ENCODE assay signal across 8 cellular contexts in the genomic region with DNA sequence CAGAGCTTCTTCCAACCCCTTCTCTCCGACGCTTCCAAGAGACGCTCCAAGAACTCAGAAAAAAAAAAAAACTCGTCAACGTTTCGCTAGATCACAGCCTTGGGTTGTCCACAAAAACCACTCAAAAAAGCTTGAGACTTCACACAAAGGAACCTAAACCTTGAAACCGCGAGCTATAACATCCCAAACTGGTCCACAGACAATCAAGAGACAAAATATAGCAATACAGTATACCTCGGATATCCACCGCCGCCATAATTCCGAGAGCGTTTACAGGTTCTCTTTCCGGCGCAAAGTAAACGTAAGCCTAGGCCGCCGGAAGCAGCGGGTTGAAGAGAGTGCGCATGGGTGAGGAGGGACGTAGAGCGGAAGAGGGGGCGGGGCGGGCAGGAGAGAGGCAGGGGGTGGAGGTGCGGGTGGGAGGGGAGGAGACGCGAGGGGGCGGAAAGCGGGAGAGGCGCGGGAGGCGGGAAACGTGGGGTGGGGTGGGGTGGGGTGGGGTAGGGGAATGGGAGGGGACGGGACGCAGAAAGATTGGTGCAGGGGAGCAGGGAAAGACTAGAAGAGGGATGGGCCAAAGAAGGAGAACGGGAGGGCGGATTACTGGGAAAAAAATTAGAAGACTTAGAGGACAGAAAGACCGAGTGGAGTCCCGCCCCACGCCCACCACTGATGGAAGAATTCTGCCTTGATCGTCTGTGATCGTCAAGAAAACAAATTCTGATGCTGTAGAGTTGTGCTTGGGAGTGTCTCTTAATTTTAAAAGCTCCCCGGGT.
DNase-seq lines count a peak whose midpoint lies in the region; ATAC-seq and TF ChIP-seq lines count a peak whose summit lies in the region.

A gene with protein sequence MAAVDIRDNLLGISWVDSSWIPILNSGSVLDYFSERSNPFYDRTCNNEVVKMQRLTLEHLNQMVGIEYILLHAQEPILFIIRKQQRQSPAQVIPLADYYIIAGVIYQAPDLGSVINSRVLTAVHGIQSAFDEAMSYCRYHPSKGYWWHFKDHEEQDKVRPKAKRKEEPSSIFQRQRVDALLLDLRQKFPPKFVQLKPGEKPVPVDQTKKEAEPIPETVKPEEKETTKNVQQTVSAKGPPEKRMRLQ (minus strand): TSS at position 274 of the 776 bp plus-strand sequence. CDS start 18 bp downstream, at position 256.

- peak; percentile 61 for ATAC-seq in HG03457 (IDR thresholded peaks at IDR 0.05; ENCODE audit: unreplicated experiment)

- H3K4me3 ChIP-seq in choroid plexus epithelial cell (ENCODE audit: low read depth, low read length): peak within 1 kb of the TSS; percentile 66

- TF ChIP-seq POLR2A in GM19193 (IDR thresholded peaks at IDR 0.05; ENCODE audit: extremely low read depth, insufficient read depth, insufficient read length): peak; percentile 57

- DNase-seq in AG20443 (ENCODE audit: low spot score): peak; percentile 97
- peak; percentile 88 to 97 for DNase-seq in NCI-H526 (lab: John Stamatoyannopoulos, UW)
- DNase-seq in activated CD4-positive, alpha-beta T cell treated with anti-CD3 and anti-CD28 coated beads for 4 hours: peak; percentile 89 to 94
- DNase-seq in choroid plexus epithelial cell (ENCODE audit: low read depth): peak; percentile 94
- DNase-seq in kidney glomerular epithelial cell (lab: John Stamatoyannopoulos, UW): peak; percentile 81
- peak; percentile 85 to 86 for DNase-seq in stimulated activated CD4-positive, alpha-beta T cell treated with anti-CD3 and anti-CD28 coated beads, Interleukin-15, amount 100 ng/mL, for 48 hours (ENCODE audit: low read depth in 2 of 2)

- TF ChIP-seq CTCF in choroid plexus epithelial cell (conservative IDR thresholded peaks at IDR 0.05; ENCODE audit: low read depth, low read length): no peak

Comparison
In these comparisons a context has a peak if more than half of its experiments do, and no peak if none do; other contexts are left out.
1. Peak in every context shown above with its lines: DNase-seq, ATAC-seq and H3K4me3 ChIP-seq.